In the genomic region with DNA sequence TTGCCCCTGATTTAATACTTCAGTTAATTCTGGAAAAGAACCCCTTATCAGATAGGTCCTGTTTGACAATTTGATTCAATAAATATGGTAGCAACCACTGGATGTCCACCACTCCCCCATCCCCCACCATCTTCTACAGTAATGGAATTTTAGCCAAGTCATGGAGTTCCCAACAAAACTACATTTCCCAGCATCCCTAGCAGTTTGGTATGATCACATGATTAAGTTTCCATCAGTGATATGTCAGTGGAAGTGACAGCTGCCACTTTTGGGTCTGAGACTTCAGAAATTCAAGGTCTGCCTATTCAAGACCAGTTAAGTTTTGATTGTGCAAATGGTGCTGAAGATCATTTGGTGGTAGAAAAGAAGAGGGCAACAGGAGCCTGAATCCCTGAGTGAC, we compare ENCODE assay signal across 22 cellular contexts.
"Had no signal": no experiment of that assay in that cellular context is flagged by ENCODE, and none has a peak within 500 bp of the region (broad histone marks: within the 10 kb centered on the region; RNA-seq: fewer than 3 reads in every experiment).

No MANE protein-coding gene starts in this region.

- ATAC-seq: activated T-cell treated with anti-CD3 and anti-CD28 coated beads, Interleukin-2, amount 50 U/mL, for 4 hours; T-helper 17 cell had no signal

- H3K27ac ChIP-seq: brain microvascular endothelial cell, cardiac muscle cell, SJSA1 had no signal

- FAIRE-seq: RCC 7860 had no signal

- H3K4me3 ChIP-seq: cardiac muscle cell, SJSA1 had no signal

- DNase-seq: activated B cell treated with CpG ODN at 0.5 μM for 24 hours; activated CD4-positive, alpha-beta memory T cell treated with anti-CD3 and anti-CD28 coated beads for 36 hours; activated CD4-positive, alpha-beta T cell treated with anti-CD3 and anti-CD28 coated beads for 1 hour; activated CD4-positive, alpha-beta T cell treated with anti-CD3 and anti-CD28 coated beads, Interleukin-2, amount 10 ng/mL, durations not matched to agents 24 days and 14 days; activated CD8-positive, alpha-beta memory T cell treated with anti-CD3 and anti-CD28 coated beads for 24 hours; activated effector memory CD4-positive, alpha-beta T cell treated with anti-CD3 and anti-CD28 coated beads, Interleukin-2, amount 50 U/mL, for 16 hours; activated naive CD4-positive, alpha-beta T cell treated with Interleukin-2 at 50 U/mL for 16 hours; activated T-cell treated with anti-CD3 and anti-CD28 coated beads, Interleukin-2, amount 50 U/mL, for 4 hours; brain microvascular endothelial cell; Kasumi-1; NCI-H1105 treated with DMSO at 0.1 percent for 48 hours; NCI-H1436 treated with DMSO at 0.1 percent for 48 hours; NCI-H187; NCI-H2081; NCI-H510A treated with DMSO at 0.1 percent for 48 hours; NCI-H69; SHP77; T-helper 17 cell; T-helper 9 cell had no signal

- H3K9me3 ChIP-seq: SJSA1 had no signal

- H3K27me3 ChIP-seq: brain microvascular endothelial cell, cardiac muscle cell had no signal

- H3K4me1 ChIP-seq: SJSA1 had no signal

- H3K36me3 ChIP-seq: brain microvascular endothelial cell, cardiac muscle cell, SJSA1 had no signal
